8 cellular contexts compared by ENCODE assay signal in genomic region chr2:20291106-20291564, GRCh38. TPM values are rescaled to one million over a fixed set of nuclear protein-coding genes. Genes with fewer than 3 reads are reported as not detected.
DNase-seq lines count a peak whose midpoint lies in the region; ATAC-seq, FAIRE-seq and TF ChIP-seq lines count a peak whose summit lies in the region.

No MANE protein-coding gene starts in this region.

- H3K36me3 ChIP-seq in bronchial epithelial cell (ENCODE audit: control insufficient read depth, insufficient read depth, low read length) (peaks cover 1% of the 10 kb centered on the region), keratinocyte (ENCODE audit: control insufficient read depth in 2 of 2, extremely low read depth in 1 of 2, insufficient read depth in 2 of 2, low read length in 2 of 2) (peaks cover 6 to 17% of the 10 kb centered on the region in 2 experiments), testis (ENCODE audit: low read depth, missing control alignments) (no peaks in the 10 kb centered on the region)

- H3K4me1 ChIP-seq in keratinocyte (ENCODE audit: control insufficient read depth, extremely low read depth, insufficient read depth, low read length) (peaks cover 19% of the 10 kb centered on the region), testis (no peaks in the 10 kb centered on the region)

- dilution Hi-C loops in keratinocyte (cut with MboI; ENCODE audit: extremely low pct_ligation_motif_present, low sequenced_read_pairs): no loop called here

- TF ChIP-seq CTCF in AG09309 (IDR thresholded peaks at IDR 0.05; ENCODE audit: control insufficient read depth, insufficient read depth, low read depth, low read length, missing control alignments) (peak; percentile 78), GM10266 (IDR thresholded peaks at IDR 0.05; ENCODE audit: control insufficient read depth, insufficient read depth, low read depth, missing control alignments) (peak; percentile 40), bronchial epithelial cell (IDR thresholded peaks at IDR 0.05; ENCODE audit: insufficient read depth, low read length, severe bottlenecking) (peak; percentile 71), keratinocyte (optimal IDR thresholded peaks at IDR 0.05 in 1 of 3, IDR thresholded peaks at IDR 0.05 in 1 of 3, conservative IDR thresholded peaks at IDR 0.05 in 1 of 3; ENCODE audit: extremely low read depth in 1 of 3, insufficient read depth in 2 of 3, low read length in 3 of 3) (peak; percentile 70 to 90 (median 86)), testis (IDR thresholded peaks at IDR 0.05) (peak; percentile 46 to 53 (median 50))

- H3K27me3 ChIP-seq in bronchial epithelial cell (ENCODE audit: control insufficient read depth, insufficient read depth, low read length) (no peaks in the 10 kb centered on the region), keratinocyte (ENCODE audit: control insufficient read depth, extremely low read depth, insufficient read depth, low read length) (no peaks in the 10 kb centered on the region), testis (no peaks in the 10 kb centered on the region)

- peaks cover 23% of the 10 kb centered on the region for H3K79me2 ChIP-seq in keratinocyte (ENCODE audit: control insufficient read depth, insufficient read depth, low read length)

- H4K20me1 ChIP-seq in keratinocyte (ENCODE audit: control insufficient read depth, extremely low read depth, insufficient read depth, low read length): no peaks in the 10 kb centered on the region

- no peak overlapping the region for H3K9ac ChIP-seq in keratinocyte (ENCODE audit: control insufficient read depth, extremely low read depth, insufficient read depth, low read length)

- H3K9me3 ChIP-seq in keratinocyte (ENCODE audit: control insufficient read depth, low read depth, low read length) (no peaks in the 10 kb centered on the region), testis (no peaks in the 10 kb centered on the region)

- H3K27ac ChIP-seq in keratinocyte (ENCODE audit: control insufficient read depth, insufficient read depth, low read length) (peak overlapping the region; percentile 69), testis (no peak overlapping the region)

- intact Hi-C loops in testis (cut with DNase I; ENCODE audit: low total_unique reads): no loop called here

- 73 to 79% methylated on average over 7 of the region's 7 CpGs for WGBS in testis, 2 donors

- peak overlapping the region; percentile 66 for H2AFZ ChIP-seq in keratinocyte (ENCODE audit: control insufficient read depth, low read length)

- H3K4me3 ChIP-seq in AG09309 (ENCODE audit: control insufficient read depth, low read depth, low read length) (no peak overlapping the region), bronchial epithelial cell (ENCODE audit: low read depth, low read length) (no peak overlapping the region), keratinocyte (ENCODE audit: control insufficient read depth in 2 of 3, extremely low read depth in 1 of 3, insufficient read depth in 2 of 3, low read depth in 1 of 3, low read length in 3 of 3) (no peak overlapping the region), testis (no peak overlapping the region)

- no peak for FAIRE-seq in bronchial epithelial cell (lab: Jason Lieb, UNC)
- peak; percentile 85 for FAIRE-seq in keratinocyte (lab: Jason Lieb, UNC)

- no peaks in the 10 kb centered on the region for H3K9me1 ChIP-seq in keratinocyte (ENCODE audit: control insufficient read depth, extremely low read depth, insufficient read depth, low read length)

- TF ChIP-seq POLR2A in testis (IDR thresholded peaks at IDR 0.05): no peak

- H3K4me2 ChIP-seq in keratinocyte (ENCODE audit: control insufficient read depth, extremely low read depth, insufficient read depth, low read depth, low read length): no peak overlapping the region

- DNase-seq in AG09309 (ENCODE audit: low read depth) (peak; percentile 49), GM10266 (ENCODE audit: extremely low spot score) (peak; percentile 20), OCI-M1 (lab: John Stamatoyannopoulos, UW) (peak; percentile 84), bronchial epithelial cell (ENCODE audit: low read depth) (peak; percentile 84), keratinocyte (ENCODE audit: low read depth, low spot score) (peak; percentile 45), testis (peak; percentile 75), middle frontal gyrus (ENCODE audit: extremely low spot score, low spot score) (no peak)

- ATAC-seq in HG03457 (IDR thresholded peaks at IDR 0.05; ENCODE audit: unreplicated experiment): peak; percentile 74

RNA-seq across cellular contexts. Expression of gene PUM2, which starts 59.5 kb away (rescaled TPM):
- 43.7 and 48.5 TPM in 2 replicates for total RNA-seq in bronchial epithelial cell
- polyA plus RNA-seq in keratinocyte: 30.1 to 47.5 TPM (median 46.5 TPM) in 3 replicates
- 48.2 TPM for polyA plus RNA-seq in keratinocyte (2011; ENCODE audit: low read depth)
- polyA plus RNA-seq in keratinocyte (2011; cell fraction: cytosol; rRNA removed): 19.3 and 37.4 TPM in 2 replicates
- 37.6 and 46.9 TPM in 2 replicates for polyA plus RNA-seq in keratinocyte (2011; cell fraction: nucleus; rRNA removed)
- 27.5 and 37.3 TPM in 2 replicates for polyA plus RNA-seq in keratinocyte (2012; ENCODE audit: low replicate concordance)
- polyA minus RNA-seq in keratinocyte: 60.6 to 185 TPM (median 170 TPM) in 3 replicates
- 51.0 TPM for polyA minus RNA-seq in keratinocyte (2011; cell fraction: cytosol; rRNA and poly(A)+ RNA removed)
- 68.8 and 121 TPM in 2 replicates for polyA minus RNA-seq in keratinocyte (2011; cell fraction: nucleus; rRNA and poly(A)+ RNA removed)
- 10 to 100 TPM; 78.0 to 92.5 TPM for total RNA-seq in testis
- polyA plus RNA-seq in testis (ENCODE audit: insufficient read depth, low read depth, low replicate concordance): 50.5 TPM
